ENCODE assay signal across 32 cellular contexts in the genomic region with DNA sequence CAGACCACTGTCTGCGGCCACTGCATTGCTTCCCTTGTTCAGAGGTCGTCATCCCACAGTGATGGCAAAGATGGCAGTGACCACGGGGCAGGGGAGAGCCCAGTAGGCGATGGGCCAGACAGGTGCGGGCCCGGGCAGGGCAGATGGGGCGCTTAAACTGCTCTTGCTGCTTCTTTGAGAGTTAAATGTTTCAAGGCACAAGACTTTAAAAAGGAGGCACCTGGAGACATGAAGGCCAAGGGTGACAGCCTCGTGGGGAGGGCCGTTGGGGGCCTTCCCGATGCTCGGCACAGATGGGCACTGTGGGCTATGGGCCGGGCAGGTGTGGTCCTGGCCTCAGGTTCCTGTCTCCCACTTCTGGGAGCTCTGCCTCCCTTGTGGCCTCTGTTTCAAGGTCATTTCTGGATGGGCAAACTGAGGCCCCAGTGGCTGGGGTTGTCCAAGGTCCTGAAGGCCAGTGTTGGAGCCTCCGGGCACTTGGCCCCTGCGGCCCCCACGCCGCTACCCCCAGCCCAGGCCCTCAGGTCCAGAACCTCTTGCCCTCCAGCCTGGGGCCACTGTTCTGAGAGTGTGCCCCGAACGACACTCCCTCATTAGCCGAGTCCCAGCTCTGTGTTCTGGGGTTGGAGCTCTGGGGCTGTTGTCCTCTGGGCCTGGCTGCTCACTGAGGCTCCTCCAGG. TPM values are rescaled to one million over a fixed set of nuclear protein-coding genes. Genes with fewer than 3 reads are reported as not detected.
"Had no signal": no experiment of that assay in that cellular context is flagged by ENCODE, and none has a peak within 500 bp of the region (broad histone marks: within the 10 kb centered on the region; RNA-seq: fewer than 3 reads in every experiment).

No MANE protein-coding gene starts in this region.

- ATAC-seq: activated CD4-positive, alpha-beta T cell treated with anti-CD3 and anti-CD28 coated beads for 36 hours; activated CD4-positive, CD25-positive, alpha-beta regulatory T cell treated with anti-CD3 and anti-CD28 coated beads, Interleukin-2, amount 50 U/mL, for 24 hours; activated CD8-positive, alpha-beta T cell treated with anti-CD3 and anti-CD28 coated beads, Interleukin-2, amount 10 ng/mL, durations not matched to agents 7 days and 5 days had no signal

- DNase-seq: activated CD4-positive, alpha-beta T cell treated with anti-CD3 and anti-CD28 coated beads for 36 hours; activated CD4-positive, alpha-beta T cell treated with anti-CD3 and anti-CD28 coated beads, Interleukin-2, amount 10 ng/mL, durations not matched to agents 7 days and 5 days; activated CD4-positive, alpha-beta T cell treated with anti-CD3 and anti-CD28 coated beads, Interleukin-2, amount 50 U/mL, for 48 hours; activated CD8-positive, alpha-beta T cell treated with anti-CD3 and anti-CD28 coated beads, Interleukin-2, amount 10 ng/mL, durations not matched to agents 7 days and 5 days; activated gamma-delta T cell; activated naive CD4-positive, alpha-beta T cell treated with Interleukin-2 at 50 U/mL for 16 hours; activated T-cell treated with anti-CD3 and anti-CD28 coated beads, Interleukin-2, amount 50 U/mL, for 24 hours; anterior cingulate cortex; brain microvascular endothelial cell; central memory CD4-positive, alpha-beta T cell; MG63; NCI-H1048; NCI-H1105 treated with DMSO at 0.1 percent for 48 hours; NCI-H1436; NCI-H1694; NCI-H1930; NCI-H2081 treated with DMSO at 0.1 percent for 48 hours; NCI-H345; NCI-H524 treated with DMSO at 0.1 percent for 48 hours; Peyer's patch; RPMI8226; SHP77 treated with DMSO at 0.1 percent for 48 hours; SW 1271; T-helper 1 cell; T-helper 2 cell; T-helper 9 cell had no signal

- H3K9me3 ChIP-seq: MG63, Peyer's patch, SJSA1 had no signal

- H3K9me3 Mint-ChIP-seq: activated naive CD4-positive, alpha-beta T cell treated with anti-CD3 and anti-CD28 coated beads, Interleukin-2, amount 50 U/mL, for 24 hours; activated T-cell treated with anti-CD3 and anti-CD28 coated beads, Interleukin-2, amount 50 U/mL, for 24 hours had no signal

- H3K4me1 Mint-ChIP-seq: activated CD4-positive, alpha-beta T cell treated with anti-CD3 and anti-CD28 coated beads for 36 hours; activated CD4-positive, alpha-beta T cell treated with anti-CD3 and anti-CD28 coated beads, Interleukin-2, amount 10 ng/mL, durations not matched to agents 7 days and 5 days; activated naive CD4-positive, alpha-beta T cell treated with anti-CD3 and anti-CD28 coated beads, Interleukin-2, amount 50 U/mL, for 24 hours had no signal

- H3K27ac Mint-ChIP-seq: activated CD4-positive, alpha-beta T cell treated with anti-CD3 and anti-CD28 coated beads for 36 hours; activated CD4-positive, alpha-beta T cell treated with anti-CD3 and anti-CD28 coated beads, Interleukin-2, amount 10 ng/mL, durations not matched to agents 7 days and 5 days; activated CD8-positive, alpha-beta T cell treated with anti-CD3 and anti-CD28 coated beads, Interleukin-2, amount 10 ng/mL, durations not matched to agents 7 days and 5 days; activated naive CD4-positive, alpha-beta T cell treated with anti-CD3 and anti-CD28 coated beads, Interleukin-2, amount 50 U/mL, for 24 hours; activated T-cell treated with anti-CD3 and anti-CD28 coated beads, Interleukin-2, amount 50 U/mL, for 24 hours; activated T-helper 2 cell treated with anti-CD3 and anti-CD28 coated beads, Interferon-gamma antibody, Interleukin-2, Interleukin-4, amounts not matched to agents 10 μg/mL and 5 μg/mL and 100 μg/mL, durations not matched to agents 14 hours and 24 hours and 36 hours had no signal

- H3K27ac ChIP-seq: brain microvascular endothelial cell, Peyer's patch, SJSA1 had no signal

- H3K36me3 Mint-ChIP-seq: activated naive CD4-positive, alpha-beta T cell treated with anti-CD3 and anti-CD28 coated beads, Interleukin-2, amount 50 U/mL, for 24 hours had no signal

- H3K27me3 Mint-ChIP-seq: activated CD4-positive, alpha-beta T cell treated with anti-CD3 and anti-CD28 coated beads for 36 hours; activated naive CD4-positive, alpha-beta T cell treated with anti-CD3 and anti-CD28 coated beads, Interleukin-2, amount 50 U/mL, for 24 hours; activated T-cell treated with anti-CD3 and anti-CD28 coated beads, Interleukin-2, amount 50 U/mL, for 24 hours had no signal

- FAIRE-seq: colon had no signal

- H3K27me3 ChIP-seq: brain microvascular endothelial cell, MG63, Peyer's patch, SJSA1 had no signal

- H3K36me3 ChIP-seq: brain microvascular endothelial cell, MG63, Peyer's patch, SJSA1 had no signal

- H3K4me3 Mint-ChIP-seq: activated CD4-positive, alpha-beta T cell treated with anti-CD3 and anti-CD28 coated beads for 36 hours; activated CD4-positive, alpha-beta T cell treated with anti-CD3 and anti-CD28 coated beads, Interleukin-2, amount 10 ng/mL, durations not matched to agents 7 days and 5 days; activated CD8-positive, alpha-beta T cell treated with anti-CD3 and anti-CD28 coated beads, Interleukin-2, amount 10 ng/mL, durations not matched to agents 7 days and 5 days; activated naive CD4-positive, alpha-beta T cell treated with anti-CD3 and anti-CD28 coated beads, Interleukin-2, amount 50 U/mL, for 24 hours; activated T-cell treated with anti-CD3 and anti-CD28 coated beads, Interleukin-2, amount 50 U/mL, for 24 hours had no signal

- H3K4me1 ChIP-seq: Peyer's patch, SJSA1 had no signal

- H3K4me3 ChIP-seq: MG63, Peyer's patch, SJSA1 had no signal

RNA-seq across cellular contexts. Expression of gene CCDC188, which starts 16.9 kb away (rescaled TPM):
- total RNA-seq: activated CD4-positive, alpha-beta T cell treated with anti-CD3 and anti-CD28 coated beads for 36 hours; activated CD8-positive, alpha-beta T cell treated with anti-CD3 and anti-CD28 coated beads, Interleukin-2, amount 10 ng/mL, durations not matched to agents 7 days and 5 days; NCI-H460 had no signal
